In genomic region chr20:38141154-38141888, GRCh38 we compare ENCODE assay signal across 21 cellular contexts. TPM values are rescaled to one million over a fixed set of nuclear protein-coding genes. Genes with fewer than 3 reads are reported as not detected.
DNase-seq lines count a peak whose midpoint lies in the region; ATAC-seq and TF ChIP-seq lines count a peak whose summit lies in the region.
"Had no signal": no experiment of that assay in that cellular context is flagged by ENCODE, and none has a peak within 500 bp of the region (broad histone marks: within the 10 kb centered on the region; RNA-seq: fewer than 3 reads in every experiment).

No MANE protein-coding gene starts in this region.

- no peak overlapping the region for H4K5ac ChIP-seq in mesendoderm (ENCODE audit: low read length)

- WGBS in heart left ventricle, 4 donors: 75 to 81% (median 79%) methylated on average over 25 of the region's 25 CpGs
- WGBS in mesendoderm (ENCODE audit: extremely low coverage, insufficient coverage, low lambda C conversion rate): no CpG with 5 or more reads among the region's 25 CpGs

- TF ChIP-seq POLR2A in heart left ventricle (IDR thresholded peaks at IDR 0.05) (no peak), erythroblast (IDR thresholded peaks at IDR 0.05; ENCODE audit: low read length) (no peak)

- H2BK15ac ChIP-seq in mesendoderm (replicated peaks; ENCODE audit: low read depth): no peak overlapping the region

- no peak overlapping the region for H2BK5ac ChIP-seq in mesendoderm (ENCODE audit: low read length)

- peaks cover 2 to 92% (median 82%) of the 10 kb centered on the region in 9 donors for H3K36me3 ChIP-seq in heart left ventricle
- no peaks in the 10 kb centered on the region for H3K36me3 ChIP-seq in mesendoderm (ENCODE audit: control insufficient read depth, insufficient read depth, low read length)
- H3K36me3 ChIP-seq in upper lobe of right lung: peaks cover 78% of the 10 kb centered on the region
- H3K36me3 ChIP-seq: BLaER1 treated with 17β-estradiol and CSF1 and Interleukin-3, amounts not matched to agents 10 nM and 100 nM had no signal

- intact Hi-C loops in heart left ventricle (cut with DNase I) (no loop called here), Right ventricle myocardium superior (cut with DNase I) (no loop called here), upper lobe of right lung (cut with DNase I) (no loop called here)

- no peak overlapping the region for H3K9ac ChIP-seq in mesendoderm (ENCODE audit: low read length)

- no peak for ATAC-seq in heart left ventricle
- ATAC-seq in Right ventricle myocardium superior (ENCODE audit: poor library complexity): no peak
- no peak for ATAC-seq in upper lobe of right lung
- no peak for ATAC-seq in HG03565 (IDR thresholded peaks at IDR 0.05; ENCODE audit: unreplicated experiment)
- ATAC-seq: activated CD8-positive, alpha-beta T cell treated with anti-CD3 and anti-CD28 coated beads for 36 hours; WTC11 had no signal

- H3K4ac ChIP-seq in mesendoderm (ENCODE audit: low read depth, low read length): no peak overlapping the region

- H3K18ac ChIP-seq in mesendoderm (ENCODE audit: low read length): no peak overlapping the region

- H3K79me2 ChIP-seq in mesendoderm (ENCODE audit: control insufficient read depth, insufficient read depth, low read length): no peaks in the 10 kb centered on the region

- H3K4me3 ChIP-seq in heart left ventricle (no peak overlapping the region), mesendoderm (ENCODE audit: low read length) (no peak overlapping the region), upper lobe of right lung (no peak overlapping the region)
- H3K4me3 ChIP-seq: BLaER1 treated with 17β-estradiol and CSF1 and Interleukin-3, amounts not matched to agents 10 nM and 100 nM; cardiac muscle cell; Peyer's patch; SK-N-MC; vagina had no signal

- H3K27ac ChIP-seq in heart left ventricle (peak overlapping the region in 9 of 12 donors; percentile 2 to 82 (median 61)), mesendoderm (ENCODE audit: low read depth, low read length) (no peak overlapping the region), upper lobe of right lung (peak overlapping the region; percentile 42)
- H3K27ac ChIP-seq: cardiac muscle cell, epithelial cell of prostate, SK-N-MC, vagina had no signal

- no peak overlapping the region for H2BK120ac ChIP-seq in mesendoderm (ENCODE audit: low read depth, low read length)

- no peaks in the 10 kb centered on the region for H3K79me1 ChIP-seq in mesendoderm (ENCODE audit: low read length)

- H3K27me3 ChIP-seq in heart left ventricle (no peaks in the 10 kb centered on the region), mesendoderm (ENCODE audit: insufficient read depth, low read length, poor library complexity) (no peaks in the 10 kb centered on the region), upper lobe of right lung (no peaks in the 10 kb centered on the region)
- H3K27me3 ChIP-seq: BLaER1 treated with 17β-estradiol and CSF1 and Interleukin-3, amounts not matched to agents 10 nM and 100 nM; cardiac muscle cell; Peyer's patch; vagina had no signal

- H2AK5ac ChIP-seq in mesendoderm (ENCODE audit: low read length): no peak overlapping the region

- TF ChIP-seq CTCF in heart left ventricle (IDR thresholded peaks at IDR 0.05): no peak
- no peak for TF ChIP-seq CTCF in upper lobe of right lung (IDR thresholded peaks at IDR 0.05)

- no peak overlapping the region for H4K8ac ChIP-seq in mesendoderm (ENCODE audit: low read depth, low read length)

- H3K4me1 ChIP-seq in heart left ventricle (peaks cover 4 to 66% (median 49%) of the 10 kb centered on the region in 12 donors), mesendoderm (ENCODE audit: control insufficient read depth, low read depth, low read length) (no peaks in the 10 kb centered on the region), upper lobe of right lung (peaks cover 40% of the 10 kb centered on the region)

- H3K9me3 ChIP-seq in heart left ventricle: no peaks in the 10 kb centered on the region
- H3K9me3 ChIP-seq in upper lobe of right lung: no peaks in the 10 kb centered on the region
- H3K9me3 ChIP-seq: BLaER1 treated with 17β-estradiol and CSF1 and Interleukin-3, amounts not matched to agents 10 nM and 100 nM; Peyer's patch; vagina had no signal

- H3K4me2 ChIP-seq in mesendoderm (ENCODE audit: low read length): no peak overlapping the region

- peak in 1 of 5 donors; percentile 25 for DNase-seq in heart left ventricle
- no peak for DNase-seq in Right ventricle myocardium superior
- DNase-seq in erythroblast (lab: John Stamatoyannopoulos, UW): peak; percentile 28
- peak; percentile 35 for DNase-seq in mesendoderm
- peak; percentile 63 for DNase-seq in upper lobe of right lung
- no peak for DNase-seq in EL
- no peak for DNase-seq in NOMO-1 (lab: John Stamatoyannopoulos, UW; ENCODE audit: unreplicated experiment in 2 of 2)
- DNase-seq: activated CD8-positive, alpha-beta T cell treated with anti-CD3 and anti-CD28 coated beads for 36 hours; foreskin melanocyte; Karpas-422; NCI-H1930; NCI-H345 had no signal

- H3K23ac ChIP-seq in mesendoderm (ENCODE audit: low read length): no peak overlapping the region

- H3K56ac ChIP-seq in mesendoderm (ENCODE audit: low read length): no peak overlapping the region

RNA-seq across cellular contexts. Expression of gene TGM2, which starts 23.7 kb away (rescaled TPM):
- total RNA-seq in heart left ventricle (1,000 to 10,000 TPM in 1 of 9 donors, 100 to 1,000 TPM in 8; 271 to 1,146 (median 567) TPM), Right ventricle myocardium superior (469 TPM), upper lobe of right lung (562 TPM)
- polyA plus RNA-seq in heart left ventricle: 100 to 1,000 TPM; 211 to 972 TPM
- polyA plus RNA-seq in mesendoderm (2013, experiment 1 of 2): 0.56 TPM
- 0.56 TPM for polyA plus RNA-seq in mesendoderm (2013, experiment 2 of 2)
- total RNA-seq: activated CD8-positive, alpha-beta T cell treated with anti-CD3 and anti-CD28 coated beads for 36 hours had no signal
- polyA plus RNA-seq: neural cell had no signal

Comparison
In these comparisons a context has a peak if more than half of its experiments do, and no peak if none do; other contexts are left out.
1. DNase-seq: peak in erythroblast (2 of 2), mesendoderm (single experiment) and upper lobe of right lung (single experiment); none in Right ventricle myocardium superior (single experiment), EL (single experiment) and NOMO-1 (0 of 2).